31 cellular contexts compared by ENCODE assay signal in genomic region chr5:137034213-137034612, GRCh38.
"Had no signal": no experiment of that assay in that cellular context is flagged by ENCODE, and none has a peak within 500 bp of the region (broad histone marks: within the 10 kb centered on the region; RNA-seq: fewer than 3 reads in every experiment).

No MANE protein-coding gene starts in this region.

- H3K27me3 Mint-ChIP-seq: stimulated activated memory B cell treated with anti-CD40 and anti-IgM and Interleukin-4, amounts not matched to agents 10 μg/mL and 1 μg/mL and 100 μg/mL, for 72 hours had no signal

- FAIRE-seq: pancreas had no signal

- ATAC-seq: naive thymus-derived CD8-positive, alpha-beta T cell; pancreas; right cardiac atrium; right lobe of liver; stimulated activated naive CD8-positive, alpha-beta T cell treated with anti-CD3 and anti-CD28 coated beads, Interleukin-15, amount 100 ng/mL, for 72 hours; stimulated activated naive CD8-positive, alpha-beta T cell treated with anti-CD3 and anti-CD28 coated beads, Interleukin-15, Interleukin-2, amounts not matched to agents 100 U/mL and 50 U/mL, for 24 hours; upper lobe of right lung had no signal

- H3K36me3 Mint-ChIP-seq: naive B cell; naive thymus-derived CD8-positive, alpha-beta T cell; natural killer cell treated with Interleukin-12 subunit alpha and Interleukin-12 subunit beta and Interleukin-15 and Interleukin-18, amount 100 ng/mL, for 72 hours; stimulated activated memory B cell treated with anti-CD40 and anti-IgM and Interleukin-4, amounts not matched to agents 10 μg/mL and 1 μg/mL and 100 μg/mL, for 72 hours; type B pancreatic cell had no signal

- H3K36me3 ChIP-seq: neutrophil, pancreas, prostate gland, right lobe of liver, sigmoid colon, spleen, suprapubic skin, tibial artery, transverse colon, upper lobe of right lung, uterus had no signal

- H3K27ac ChIP-seq: neutrophil, pancreas, prostate gland, right lobe of liver, sigmoid colon, skin epidermis, spleen, suprapubic skin, testis, tibial artery, transverse colon, upper lobe of right lung, uterus had no signal

- H3K4me3 ChIP-seq: pancreas, prostate gland, right lobe of liver, sigmoid colon, skin epidermis, smooth muscle cell, spleen, suprapubic skin, testis, tibial artery, transverse colon, upper lobe of right lung, uterus had no signal

- H3K4me1 Mint-ChIP-seq: naive B cell; naive thymus-derived CD8-positive, alpha-beta T cell; stimulated activated memory B cell treated with anti-CD40 and anti-IgM and Interleukin-4, amounts not matched to agents 10 μg/mL and 1 μg/mL and 100 μg/mL, for 72 hours; stimulated activated naive CD8-positive, alpha-beta T cell treated with anti-CD3 and anti-CD28 coated beads, Interleukin-15, amount 100 ng/mL, for 72 hours had no signal

- H3K27ac Mint-ChIP-seq: naive B cell; naive thymus-derived CD8-positive, alpha-beta T cell; natural killer cell treated with Interleukin-12 subunit alpha and Interleukin-12 subunit beta and Interleukin-15 and Interleukin-18, amount 100 ng/mL, for 72 hours; nephron progenitor cell; stimulated activated memory B cell treated with anti-CD40 and anti-IgM and Interleukin-4, amounts not matched to agents 10 μg/mL and 1 μg/mL and 100 μg/mL, for 72 hours; stimulated activated naive CD8-positive, alpha-beta T cell treated with anti-CD3 and anti-CD28 coated beads, Interleukin-15, amount 100 ng/mL, for 72 hours; type B pancreatic cell had no signal

- H3K9me3 Mint-ChIP-seq: nephron progenitor cell; stimulated activated memory B cell treated with anti-CD40 and anti-IgM and Interleukin-4, amounts not matched to agents 10 μg/mL and 1 μg/mL and 100 μg/mL, for 72 hours; type B pancreatic cell had no signal

- H3K27me3 ChIP-seq: neutrophil, pancreas, right lobe of liver, sigmoid colon, suprapubic skin, testis, tibial artery, transverse colon, uterus had no signal

- H3K9me3 ChIP-seq: neutrophil, pancreas, prostate gland, right lobe of liver, sigmoid colon, spleen, suprapubic skin, testis, tibial artery, transverse colon, upper lobe of right lung, uterus had no signal

- H3K4me2 ChIP-seq: smooth muscle cell had no signal

- DNase-seq: naive B cell; naive thymus-derived CD8-positive, alpha-beta T cell; nephron progenitor cell; nucleus accumbens; pancreas; right cardiac atrium; right lobe of liver; sigmoid colon; spleen; stimulated activated CD4-positive, alpha-beta T cell treated with anti-CD3 and anti-CD28 coated beads, Interleukin-12 subunit alpha, Interleukin-12 subunit beta, amount 100 ng/mL, for 4 hours; stimulated activated CD4-positive, alpha-beta T cell treated with anti-CD3 and anti-CD28 coated beads, Interleukin-1b, Interleukin-23, amount 100 ng/mL, for 48 hours; stimulated activated CD4-positive, alpha-beta T cell treated with anti-CD3 and anti-CD28 coated beads, Interleukin-4, amount 100 ng/mL, for 1 hour; stimulated activated CD4-positive, alpha-beta T cell treated with anti-CD3 and anti-CD28 coated beads, Interleukin-4, amount 100 ng/mL, for 4 hours; stimulated activated CD8-positive, alpha-beta memory T cell treated with anti-CD3 and anti-CD28 coated beads, Interleukin-4, amount 100 ng/mL, for 48 hours; stimulated activated naive CD4-positive, alpha-beta T cell; stimulated activated naive CD8-positive, alpha-beta T cell treated with anti-CD3 and anti-CD28 coated beads, Interleukin-15, amount 100 ng/mL, for 72 hours; stimulated activated naive CD8-positive, alpha-beta T cell treated with anti-CD3 and anti-CD28 coated beads, Interleukin-15, Interleukin-2, amounts not matched to agents 100 U/mL and 50 U/mL, for 24 hours; substantia nigra; testis; tibial artery; transverse colon; upper lobe of right lung; uterus had no signal

- H3K4me1 ChIP-seq: pancreas, prostate gland, right lobe of liver, sigmoid colon, spleen, suprapubic skin, testis, tibial artery, transverse colon, upper lobe of right lung, uterus had no signal

- H3K4me3 Mint-ChIP-seq: naive B cell; natural killer cell treated with Interleukin-12 subunit alpha and Interleukin-12 subunit beta and Interleukin-15 and Interleukin-18, amount 100 ng/mL, for 72 hours; nephron progenitor cell; stimulated activated memory B cell treated with anti-CD40 and anti-IgM and Interleukin-4, amounts not matched to agents 10 μg/mL and 1 μg/mL and 100 μg/mL, for 72 hours; stimulated activated naive CD8-positive, alpha-beta T cell treated with anti-CD3 and anti-CD28 coated beads, Interleukin-15, amount 100 ng/mL, for 72 hours; type B pancreatic cell had no signal
